In the genomic region with DNA sequence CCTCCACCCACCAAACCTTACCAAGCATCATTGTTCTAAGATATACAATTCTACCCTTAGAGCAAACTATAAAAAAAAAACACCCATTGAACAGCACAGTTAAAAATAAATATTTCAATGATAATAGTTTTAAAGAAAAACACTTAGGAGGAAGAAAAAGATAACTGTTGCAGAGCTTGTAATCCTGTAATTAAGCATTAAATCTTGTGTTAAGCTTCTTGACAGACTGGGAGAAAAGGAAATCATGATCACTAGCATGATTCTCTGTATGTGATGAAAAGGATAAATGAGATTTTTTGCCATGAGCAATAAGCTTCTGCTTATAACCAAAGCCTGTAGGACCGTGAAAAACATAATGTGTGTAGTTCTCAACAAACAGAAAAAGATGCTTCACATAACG, we compare ENCODE assay signal across 33 cellular contexts.
"Had no signal": no experiment of that assay in that cellular context is flagged by ENCODE, and none has a peak within 500 bp of the region (broad histone marks: within the 10 kb centered on the region; RNA-seq: fewer than 3 reads in every experiment).

No MANE protein-coding gene starts in this region.

- DNase-seq: activated B cell treated with CpG ODN at 0.5 μM for 24 hours; activated CD4-positive, alpha-beta T cell treated with anti-CD3 and anti-CD28 coated beads for 48 hours; activated CD4-positive, alpha-beta T cell treated with anti-CD3 and anti-CD28 coated beads, Interleukin-2, amount 50 U/mL, for 1 hour; activated CD4-positive, alpha-beta T cell treated with anti-CD3 and anti-CD28 coated beads, Interleukin-2, amount 50 U/mL, for 48 hours; activated CD8-positive, alpha-beta memory T cell treated with anti-CD3 and anti-CD28 coated beads, Interleukin-2, amount 10 ng/mL, durations not matched to agents 7 days and 5 days; activated CD8-positive, alpha-beta memory T cell treated with anti-CD3 and anti-CD28 coated beads, Interleukin-2, amount 50 U/mL, for 48 hours; activated CD8-positive, alpha-beta T cell treated with anti-CD3 and anti-CD28 coated beads, Interleukin-2, amount 10 ng/mL, durations not matched to agents 7 days and 5 days; activated gamma-delta T cell; activated naive CD4-positive, alpha-beta T cell; activated naive CD8-positive, alpha-beta T cell treated with anti-CD3 and anti-CD28 coated beads for 36 hours; activated naive CD8-positive, alpha-beta T cell treated with anti-CD3 and anti-CD28 coated beads, Interleukin-2, amount 50 U/mL, for 24 hours; activated T-cell treated with anti-CD3 and anti-CD28 coated beads for 4 hours; activated T-cell treated with anti-CD3 and anti-CD28 coated beads, Interleukin-2, amount 50 U/mL, for 24 hours; activated T-cell treated with anti-CD3 and anti-CD28 coated beads, Interleukin-2, amount 50 U/mL, for 72 hours; adrenal gland; amygdala; aorta; body of pancreas; caudate nucleus; cortex of kidney; dermis blood vessel endothelial cell; effector CD4-positive, alpha-beta T cell; effector memory CD8-positive, alpha-beta T cell; erythroblast; foreskin keratinocyte; gastrocnemius medialis; glutamatergic neuron; heart left ventricle; T-helper 2 cell had no signal

- H3K9me3 Mint-ChIP-seq: activated naive CD8-positive, alpha-beta T cell treated with anti-CD3 and anti-CD28 coated beads for 36 hours; activated naive CD8-positive, alpha-beta T cell treated with anti-CD3 and anti-CD28 coated beads, Interleukin-2, amount 50 U/mL, for 24 hours; activated T-cell treated with anti-CD3 and anti-CD28 coated beads, Interleukin-2, amount 50 U/mL, for 24 hours had no signal

- H3K4me1 Mint-ChIP-seq: activated B cell treated with CpG ODN at 0.5 μM for 24 hours; activated CD8-positive, alpha-beta memory T cell treated with anti-CD3 and anti-CD28 coated beads, Interleukin-2, amount 10 ng/mL, durations not matched to agents 7 days and 5 days; activated naive CD4-positive, alpha-beta T cell treated with anti-CD3 and anti-CD28 coated beads, Interleukin-2, amount 50 U/mL, for 24 hours; activated naive CD8-positive, alpha-beta T cell treated with anti-CD3 and anti-CD28 coated beads for 36 hours; activated naive CD8-positive, alpha-beta T cell treated with anti-CD3 and anti-CD28 coated beads, Interleukin-2, amount 50 U/mL, for 24 hours had no signal

- H3K4me3 Mint-ChIP-seq: activated B cell treated with CpG ODN at 0.5 μM for 24 hours; activated CD8-positive, alpha-beta memory T cell treated with anti-CD3 and anti-CD28 coated beads, Interleukin-2, amount 10 ng/mL, durations not matched to agents 7 days and 5 days; activated CD8-positive, alpha-beta T cell treated with anti-CD3 and anti-CD28 coated beads, Interleukin-2, amount 10 ng/mL, durations not matched to agents 7 days and 5 days; activated naive CD4-positive, alpha-beta T cell treated with anti-CD3 and anti-CD28 coated beads, Interleukin-2, amount 50 U/mL, for 24 hours; activated naive CD8-positive, alpha-beta T cell treated with anti-CD3 and anti-CD28 coated beads for 36 hours; activated naive CD8-positive, alpha-beta T cell treated with anti-CD3 and anti-CD28 coated beads, Interleukin-2, amount 50 U/mL, for 24 hours; activated T-cell treated with anti-CD3 and anti-CD28 coated beads, Interleukin-2, amount 50 U/mL, for 24 hours; activated T-cell treated with anti-CD3 and anti-CD28 coated beads, Interleukin-2, amount 50 U/mL, for 72 hours; effector memory CD8-positive, alpha-beta T cell had no signal

- H3K9me3 ChIP-seq: adrenal gland, body of pancreas, esophagus muscularis mucosa, gastrocnemius medialis, heart left ventricle had no signal

- H3K27me3 Mint-ChIP-seq: activated B cell treated with CpG ODN at 0.5 μM for 24 hours; activated CD8-positive, alpha-beta memory T cell treated with anti-CD3 and anti-CD28 coated beads, Interleukin-2, amount 10 ng/mL, durations not matched to agents 7 days and 5 days; activated naive CD4-positive, alpha-beta T cell treated with anti-CD3 and anti-CD28 coated beads, Interleukin-2, amount 50 U/mL, for 24 hours; activated naive CD8-positive, alpha-beta T cell treated with anti-CD3 and anti-CD28 coated beads for 36 hours; activated naive CD8-positive, alpha-beta T cell treated with anti-CD3 and anti-CD28 coated beads, Interleukin-2, amount 50 U/mL, for 24 hours; activated T-cell treated with anti-CD3 and anti-CD28 coated beads, Interleukin-2, amount 50 U/mL, for 24 hours; effector memory CD8-positive, alpha-beta T cell had no signal

- H3K27me3 ChIP-seq: adrenal gland, body of pancreas, esophagus muscularis mucosa, foreskin keratinocyte, gastrocnemius medialis, heart left ventricle had no signal

- H3K36me3 Mint-ChIP-seq: activated CD8-positive, alpha-beta memory T cell treated with anti-CD3 and anti-CD28 coated beads, Interleukin-2, amount 10 ng/mL, durations not matched to agents 7 days and 5 days; activated naive CD4-positive, alpha-beta T cell treated with anti-CD3 and anti-CD28 coated beads, Interleukin-2, amount 50 U/mL, for 24 hours; activated naive CD8-positive, alpha-beta T cell treated with anti-CD3 and anti-CD28 coated beads for 36 hours had no signal

- H3K36me3 ChIP-seq: adrenal gland, esophagus muscularis mucosa, gastrocnemius medialis, heart left ventricle had no signal

- H3K27ac ChIP-seq: body of pancreas, esophagus muscularis mucosa, foreskin keratinocyte, gastrocnemius medialis, heart left ventricle, VCaP had no signal

- H3K4me3 ChIP-seq: adrenal gland, body of pancreas, esophagus muscularis mucosa, gastrocnemius medialis, heart left ventricle had no signal

- ATAC-seq: activated CD4-positive, CD25-positive, alpha-beta regulatory T cell treated with anti-CD3 and anti-CD28 coated beads, Interleukin-2, amount 50 U/mL, for 24 hours; activated CD8-positive, alpha-beta memory T cell treated with anti-CD3 and anti-CD28 coated beads, Interleukin-2, amount 10 ng/mL, durations not matched to agents 7 days and 5 days; activated CD8-positive, alpha-beta T cell treated with anti-CD3 and anti-CD28 coated beads, Interleukin-2, amount 10 ng/mL, durations not matched to agents 7 days and 5 days; activated naive CD8-positive, alpha-beta T cell treated with anti-CD3 and anti-CD28 coated beads, Interleukin-2, amount 50 U/mL, for 24 hours; activated T-cell treated with anti-CD3 and anti-CD28 coated beads, Interleukin-2, amount 50 U/mL, for 72 hours; body of pancreas; effector memory CD8-positive, alpha-beta T cell; foreskin keratinocyte; gastrocnemius medialis; heart left ventricle had no signal

- H3K27ac Mint-ChIP-seq: activated B cell treated with CpG ODN at 0.5 μM for 24 hours; activated CD8-positive, alpha-beta memory T cell treated with anti-CD3 and anti-CD28 coated beads, Interleukin-2, amount 10 ng/mL, durations not matched to agents 7 days and 5 days; activated CD8-positive, alpha-beta T cell treated with anti-CD3 and anti-CD28 coated beads, Interleukin-2, amount 10 ng/mL, durations not matched to agents 7 days and 5 days; activated naive CD4-positive, alpha-beta T cell treated with anti-CD3 and anti-CD28 coated beads, Interleukin-2, amount 50 U/mL, for 24 hours; activated naive CD8-positive, alpha-beta T cell treated with anti-CD3 and anti-CD28 coated beads for 36 hours; activated naive CD8-positive, alpha-beta T cell treated with anti-CD3 and anti-CD28 coated beads, Interleukin-2, amount 50 U/mL, for 24 hours; activated T-cell treated with anti-CD3 and anti-CD28 coated beads, Interleukin-2, amount 50 U/mL, for 24 hours; activated T-cell treated with anti-CD3 and anti-CD28 coated beads, Interleukin-2, amount 50 U/mL, for 72 hours; effector memory CD8-positive, alpha-beta T cell had no signal
